In genomic region chr19:16584825-16585801, GRCh38 we compare ENCODE assay signal across 8 cellular contexts. TPM values are rescaled to one million over a fixed set of nuclear protein-coding genes. Genes with fewer than 3 reads are reported as not detected.
DNase-seq lines count a peak whose midpoint lies in the region; ATAC-seq lines count a peak whose summit lies in the region.

No MANE protein-coding gene starts in this region.

- ATAC-seq in HG03342 (IDR thresholded peaks at IDR 0.05; ENCODE audit: unreplicated experiment) (no peak), GM21825 (IDR thresholded peaks at IDR 0.05; ENCODE audit: unreplicated experiment) (no peak)

- H3K36me3 Mint-ChIP-seq in activated naive CD8-positive, alpha-beta T cell: no peaks in the 10 kb centered on the region

- H3K79me2 ChIP-seq in ACC112 (ENCODE audit: control insufficient read depth, insufficient read depth, low read length, unreplicated experiment): peaks cover 88% of the 10 kb centered on the region

- H3K4me3 ChIP-seq in ACC112 (ENCODE audit: low read depth, low read length) (peak overlapping the region; percentile 62; the same call in 1 of the 2 replicates), HUES48 (ENCODE audit: low read depth, low read length) (peak overlapping the region; percentile 39; the same call in 1 of the 2 replicates), mononuclear cell (ENCODE audit: low read length) (peak overlapping the region; percentile 45)

- DNase-seq in NK-92 treated with Interleukin-12 subunit alpha and Interleukin-12 subunit beta, amount 100 ng/mL, for 24 hours (lab: John Stamatoyannopoulos, UW): no peak
- DNase-seq in cerebellar cortex (ENCODE audit: low spot score): no peak

- H3K27ac ChIP-seq in ACC112 (ENCODE audit: low read depth, low read length) (peak overlapping the region; percentile 75), HUES48 (ENCODE audit: low read depth, low read length) (peak overlapping the region; percentile 54)

- H3K36me3 ChIP-seq in ACC112 (ENCODE audit: insufficient read depth, low read length) (no peaks in the 10 kb centered on the region), HUES48 (ENCODE audit: control insufficient read depth, insufficient read depth, low read length) (no peaks in the 10 kb centered on the region)

- H3K9ac ChIP-seq in HUES48 (ENCODE audit: low read depth, low read length): no peak overlapping the region

- H3K9me3 Mint-ChIP-seq in activated naive CD8-positive, alpha-beta T cell (ENCODE audit: low read depth): no peaks in the 10 kb centered on the region

- peak overlapping the region; percentile 84 for H3K4me3 Mint-ChIP-seq in activated naive CD8-positive, alpha-beta T cell

- no peak overlapping the region for H2AFZ ChIP-seq in ACC112 (ENCODE audit: low read length, unreplicated experiment)

- no peaks in the 10 kb centered on the region for H3K27me3 Mint-ChIP-seq in activated naive CD8-positive, alpha-beta T cell

- peak overlapping the region; percentile 72 for H3K27ac Mint-ChIP-seq in activated naive CD8-positive, alpha-beta T cell

- H3K4me1 ChIP-seq in ACC112 (ENCODE audit: control insufficient read depth, insufficient read depth, low read length, unreplicated experiment) (peaks cover 67% of the 10 kb centered on the region), HUES48 (ENCODE audit: control insufficient read depth, insufficient read depth, low read length) (peaks cover 45% of the 10 kb centered on the region), mononuclear cell (ENCODE audit: insufficient read depth, low read length) (peaks cover 86% of the 10 kb centered on the region)

- H3K27me3 ChIP-seq in ACC112 (ENCODE audit: insufficient read depth, low read length) (no peaks in the 10 kb centered on the region), HUES48 (ENCODE audit: control insufficient read depth, insufficient read depth, low read length) (no peaks in the 10 kb centered on the region), mononuclear cell (ENCODE audit: insufficient read depth, low read length) (no peaks in the 10 kb centered on the region)

- no peaks in the 10 kb centered on the region for H3K9me3 ChIP-seq in HUES48 (ENCODE audit: control insufficient read depth, insufficient read depth, low read length)
- no peaks in the 10 kb centered on the region for H3K9me3 ChIP-seq in mononuclear cell (ENCODE audit: low read depth, low read length)

- H3K4me1 Mint-ChIP-seq in activated naive CD8-positive, alpha-beta T cell (ENCODE audit: low read depth): peaks cover 87% of the 10 kb centered on the region

RNA-seq across cellular contexts. Expression of gene SLC35E1, which starts 12.9 kb away (rescaled TPM):
- 38.5 TPM for total RNA-seq in mononuclear cell

RNA-seq across cellular contexts. Expression of gene CHERP, which starts 42.9 kb away (rescaled TPM):
- 7.2 TPM for total RNA-seq in mononuclear cell

RNA-seq across cellular contexts. Expression of gene MED26, which starts 42.9 kb away (rescaled TPM):
- 21.5 TPM for total RNA-seq in mononuclear cell
